ENCODE assay signal across 24 cellular contexts in genomic region chrX:150159537-150159936, GRCh38.
"Had no signal": no experiment of that assay in that cellular context is flagged by ENCODE, and none has a peak within 500 bp of the region (broad histone marks: within the 10 kb centered on the region; RNA-seq: fewer than 3 reads in every experiment).

No MANE protein-coding gene starts in this region.

- H3K27ac ChIP-seq: SJSA1, SK-N-MC had no signal

- H3K36me3 ChIP-seq: MG63, SJSA1 had no signal

- ATAC-seq: HepG2 had no signal

- DNase-seq: IMR-90, Karpas-422, KG1, MG63, NCI-H1092, NCI-H1105 treated with DMSO at 0.1 percent for 48 hours, NCI-H1417 treated with DMSO at 0.1 percent for 48 hours, NCI-H146, NCI-H1694 treated with DMSO at 0.1 percent for 48 hours, NCI-H1930, NCI-H2081, NCI-H2107, NCI-H226, NCI-H446, NCI-H510A, NCI-H524 treated with DMSO at 0.1 percent for 48 hours, NCI-H69, NCI-H774, Right ventricle myocardium superior, RPMI8226, SIG-M5 had no signal

- H3K27me3 ChIP-seq: MG63, SJSA1 had no signal

- H3K9me3 ChIP-seq: MG63, SJSA1 had no signal

- H3K4me3 ChIP-seq: MG63, SJSA1, SK-N-MC had no signal
